9 cellular contexts compared by ENCODE assay signal in genomic region chr4:101693842-101694398, GRCh38.
DNase-seq lines count a peak whose midpoint lies in the region; ATAC-seq and TF ChIP-seq lines count a peak whose summit lies in the region.
"Had no signal": no experiment of that assay in that cellular context is flagged by ENCODE, and none has a peak within 500 bp of the region (broad histone marks: within the 10 kb centered on the region; RNA-seq: fewer than 3 reads in every experiment).

No MANE protein-coding gene starts in this region.

- no peaks in the 10 kb centered on the region for H3K9me3 ChIP-seq in OCI-LY3 (ENCODE audit: insufficient read depth, low read length)
- H3K9me3 ChIP-seq in aorta (ENCODE audit: control insufficient read depth, low read length) = no peaks in the 10 kb centered on the region

- H3K27me3 ChIP-seq in OCI-LY3 (ENCODE audit: low read depth, low read length) (no peaks in the 10 kb centered on the region), aorta (ENCODE audit: control insufficient read depth in 1 of 2, insufficient read depth in 2 of 2, low read length in 1 of 2) (no peaks in the 10 kb centered on the region)

- no peak overlapping the region for H3K9ac ChIP-seq in OCI-LY3 (ENCODE audit: low read length)

- H3K79me2 ChIP-seq in OCI-LY3 (ENCODE audit: low read length) = no peaks in the 10 kb centered on the region

- intact Hi-C loops in aorta (cut with DNase I) (no loop called here), left ventricle myocardium superior (cut with micrococcal nuclease) (no loop called here)

- ATAC-seq in GM21367 (IDR thresholded peaks at IDR 0.05; ENCODE audit: unreplicated experiment) (peak; percentile 74), HG03457 (IDR thresholded peaks at IDR 0.05; ENCODE audit: unreplicated experiment) (peak; percentile 60), GM21423 (IDR thresholded peaks at IDR 0.05; ENCODE audit: unreplicated experiment) (no peak), aorta (ENCODE audit: low FRiP score) (no peak), left ventricle myocardium superior (no peak)

- peak overlapping the region; percentile 20 for H3K4me2 ChIP-seq in OCI-LY3 (ENCODE audit: low read length)

- 39 to 53% methylated on average over 6 of the region's 6 CpGs for WGBS in aorta, 2 donors

- no peak overlapping the region for H3K4me3 ChIP-seq in OCI-LY3 (ENCODE audit: low read length)
- no peak overlapping the region for H3K4me3 ChIP-seq in aorta (ENCODE audit: low read length in 2 of 2)

- H3K27ac ChIP-seq in OCI-LY3 (ENCODE audit: low read length) (no peak overlapping the region), aorta (ENCODE audit: low read depth in 1 of 2, low read length in 2 of 2) (no peak overlapping the region)

- TF ChIP-seq CTCF in OCI-LY3 (IDR thresholded peaks at IDR 0.05; ENCODE audit: low read depth, low read length) = no peak

- no peaks in the 10 kb centered on the region for H3K36me3 ChIP-seq in OCI-LY3 (replicated peaks; ENCODE audit: low read depth, low read length)
- no peaks in the 10 kb centered on the region for H3K36me3 ChIP-seq in aorta (ENCODE audit: control insufficient read depth in 1 of 2, insufficient read depth in 2 of 2, low read length in 1 of 2)

- DNase-seq in DMS53 treated with DMSO at 0.1 percent for 48 hours (lab: John Stamatoyannopoulos, UW; ENCODE audit: unreplicated experiment) = peak; percentile 31
- DNase-seq in aorta = no peak
- DNase-seq in left ventricle myocardium superior = no peak
- DNase-seq in activated CD8-positive, alpha-beta memory T cell treated with anti-CD3 and anti-CD28 coated beads for 24 hours = no peak
- DNase-seq: activated CD4-positive, alpha-beta T cell treated with anti-CD3 and anti-CD28 coated beads for 1 hour had no signal

- H4K20me1 ChIP-seq in OCI-LY3 (ENCODE audit: insufficient read depth, low read length) = no peaks in the 10 kb centered on the region

- no peak overlapping the region for H2AFZ ChIP-seq in OCI-LY3 (ENCODE audit: low read depth, low read length)

- H3K4me1 ChIP-seq in OCI-LY3 (ENCODE audit: low read length) = peaks cover 11% of the 10 kb centered on the region
- H3K4me1 ChIP-seq in aorta (ENCODE audit: control insufficient read depth in 1 of 2, insufficient read depth in 2 of 2, low read length in 2 of 2) = no peaks in the 10 kb centered on the region

Comparison
In these comparisons a context has a peak if more than half of its experiments do, and no peak if none do; other contexts are left out.
1. ATAC-seq: peak in GM21367 (single experiment) and HG03457 (single experiment); none in GM21423 (single experiment), aorta (single experiment) and left ventricle myocardium superior (single experiment).